1 cellular context compared by ENCODE assay signal in genomic region chr16:67965668-67966548, GRCh38.
TF ChIP-seq lines count a peak whose summit lies in the region.

No MANE protein-coding gene starts in this region.

TF ChIP-seq in HepG2, 621 proteins besides CTCF, POLR2A, EP300 and RAD21 (continued from another document and continues in another):
- TF ChIP-seq, protein P1, sequence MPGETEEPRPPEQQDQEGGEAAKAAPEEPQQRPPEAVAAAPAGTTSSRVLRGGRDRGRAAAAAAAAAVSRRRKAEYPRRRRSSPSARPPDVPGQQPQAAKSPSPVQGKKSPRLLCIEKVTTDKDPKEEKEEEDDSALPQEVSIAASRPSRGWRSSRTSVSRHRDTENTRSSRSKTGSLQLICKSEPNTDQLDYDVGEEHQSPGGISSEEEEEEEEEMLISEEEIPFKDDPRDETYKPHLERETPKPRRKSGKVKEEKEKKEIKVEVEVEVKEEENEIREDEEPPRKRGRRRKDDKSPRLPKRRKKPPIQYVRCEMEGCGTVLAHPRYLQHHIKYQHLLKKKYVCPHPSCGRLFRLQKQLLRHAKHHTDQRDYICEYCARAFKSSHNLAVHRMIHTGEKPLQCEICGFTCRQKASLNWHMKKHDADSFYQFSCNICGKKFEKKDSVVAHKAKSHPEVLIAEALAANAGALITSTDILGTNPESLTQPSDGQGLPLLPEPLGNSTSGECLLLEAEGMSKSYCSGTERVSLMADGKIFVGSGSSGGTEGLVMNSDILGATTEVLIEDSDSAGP (CRISPR knock-in tag; IDR thresholded peaks at IDR 0.05; ENCODE audit: borderline replicate concordance) = 0 out of 2 replicates have a peak, but pooled peaks have one; percentile 10
- TF ChIP-seq THRA (CRISPR knock-in tag; IDR thresholded peaks at IDR 0.05; ENCODE audit: borderline replicate concordance) (peak; percentile 89), ZNF619 (CRISPR knock-in tag; IDR thresholded peaks at IDR 0.05) (no peak), EHMT2 (IDR thresholded peaks at IDR 0.05; ENCODE audit: borderline replicate concordance, low read depth, low read length) (no peak), ESRRA (CRISPR knock-in tag; IDR thresholded peaks at IDR 0.05; ENCODE audit: low read depth) (peak; percentile 84), ZNF687 (CRISPR knock-in tag; IDR thresholded peaks at IDR 0.05) (no peak), ZNF652 (CRISPR knock-in tag; IDR thresholded peaks at IDR 0.05; ENCODE audit: borderline replicate concordance, low read depth) (no peak), SRSF9 (IDR thresholded peaks at IDR 0.05; ENCODE audit: borderline replicate concordance, insufficient read depth, low read depth, low read length, poor library complexity, severe bottlenecking) (no peak), ZSCAN29 (CRISPR knock-in tag; conservative IDR thresholded peaks at IDR 0.05) (no peak), HMGA1 (CRISPR knock-in tag; conservative IDR thresholded peaks at IDR 0.05) (no peak), ZNF878 (CRISPR knock-in tag; IDR thresholded peaks at IDR 0.05) (no peak), SMAD3 (CRISPR knock-in tag; IDR thresholded peaks at IDR 0.05) (no peak; the same call in 1 of the 2 replicates), ZSCAN30 (CRISPR knock-in tag; IDR thresholded peaks at IDR 0.05) (no peak; the same call in 1 of the 2 replicates), ZNF432 (CRISPR knock-in tag; IDR thresholded peaks at IDR 0.05; ENCODE audit: borderline replicate concordance) (no peak), ZBED4 (CRISPR knock-in tag; IDR thresholded peaks at IDR 0.05; ENCODE audit: borderline replicate concordance) (no peak; the same call in 1 of the 2 replicates), PHF5A (CRISPR knock-in tag; IDR thresholded peaks at IDR 0.05; ENCODE audit: low read depth, unreplicated experiment) (no peak), ZNF629 (CRISPR knock-in tag; conservative IDR thresholded peaks at IDR 0.05) (no peak), RARA (CRISPR knock-in tag; IDR thresholded peaks at IDR 0.05) (0 out of 2 replicates have a peak, but pooled peaks have one; percentile 12), ZFP90 (CRISPR knock-in tag; IDR thresholded peaks at IDR 0.05; ENCODE audit: borderline replicate concordance) (no peak), CBFB (CRISPR knock-in tag; IDR thresholded peaks at IDR 0.05) (no peak), ZNF335 (CRISPR knock-in tag; IDR thresholded peaks at IDR 0.05) (no peak), ZNF513 (CRISPR knock-in tag; conservative IDR thresholded peaks at IDR 0.05) (no peak), ZBTB33 (CRISPR knock-in tag; IDR thresholded peaks at IDR 0.05) (no peak), ZNF10 (CRISPR knock-in tag; IDR thresholded peaks at IDR 0.05; ENCODE audit: borderline replicate concordance, low read depth) (no peak), SALL1 (CRISPR knock-in tag; IDR thresholded peaks at IDR 0.05) (peak; percentile 27; the same call in 1 of the 2 replicates), ADNP (CRISPR knock-in tag; IDR thresholded peaks at IDR 0.05) (no peak), ZNF563 (CRISPR knock-in tag; IDR thresholded peaks at IDR 0.05) (no peak), SMARCE1 (IDR thresholded peaks at IDR 0.05; ENCODE audit: borderline replicate concordance) (no peak), NFRKB (IDR thresholded peaks at IDR 0.05) (no peak), KLF6 (CRISPR knock-in tag; IDR thresholded peaks at IDR 0.05) (0 out of 2 replicates have a peak, but pooled peaks have one; percentile 25), TSC22D2 (CRISPR knock-in tag; IDR thresholded peaks at IDR 0.05; ENCODE audit: borderline replicate concordance) (no peak), ZBTB43 (CRISPR knock-in tag; conservative IDR thresholded peaks at IDR 0.05) (no peak), SATB2 (CRISPR knock-in tag; IDR thresholded peaks at IDR 0.05) (no peak)
- TF ChIP-seq, protein P2, sequence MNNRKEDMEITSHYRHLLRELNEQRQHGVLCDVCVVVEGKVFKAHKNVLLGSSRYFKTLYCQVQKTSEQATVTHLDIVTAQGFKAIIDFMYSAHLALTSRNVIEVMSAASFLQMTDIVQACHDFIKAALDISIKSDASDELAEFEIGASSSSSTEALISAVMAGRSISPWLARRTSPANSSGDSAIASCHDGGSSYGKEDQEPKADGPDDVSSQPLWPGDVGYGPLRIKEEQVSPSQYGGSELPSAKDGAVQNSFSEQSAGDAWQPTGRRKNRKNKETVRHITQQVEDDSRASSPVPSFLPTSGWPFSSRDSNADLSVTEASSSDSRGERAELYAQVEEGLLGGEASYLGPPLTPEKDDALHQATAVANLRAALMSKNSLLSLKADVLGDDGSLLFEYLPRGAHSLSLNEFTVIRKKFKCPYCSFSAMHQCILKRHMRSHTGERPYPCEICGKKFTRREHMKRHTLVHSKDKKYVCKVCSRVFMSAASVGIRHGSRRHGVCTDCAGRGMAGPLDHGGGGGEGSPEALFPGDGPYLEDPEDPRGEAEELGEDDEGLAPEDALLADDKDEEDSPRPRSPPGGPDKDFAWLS (CRISPR knock-in tag; IDR thresholded peaks at IDR 0.05; ENCODE audit: borderline replicate concordance) = no peak
- TF ChIP-seq, protein P3, sequence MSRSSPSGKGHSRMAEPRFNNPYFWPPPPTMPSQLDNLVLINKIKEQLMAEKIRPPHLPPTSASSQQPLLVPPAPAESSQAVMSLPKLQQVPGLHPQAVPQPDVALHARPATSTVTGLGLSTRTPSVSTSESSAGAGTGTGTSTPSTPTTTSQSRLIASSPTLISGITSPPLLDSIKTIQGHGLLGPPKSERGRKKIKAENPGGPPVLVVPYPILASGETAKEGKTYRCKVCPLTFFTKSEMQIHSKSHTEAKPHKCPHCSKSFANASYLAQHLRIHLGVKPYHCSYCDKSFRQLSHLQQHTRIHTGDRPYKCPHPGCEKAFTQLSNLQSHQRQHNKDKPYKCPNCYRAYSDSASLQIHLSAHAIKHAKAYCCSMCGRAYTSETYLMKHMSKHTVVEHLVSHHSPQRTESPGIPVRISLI (CRISPR knock-in tag; IDR thresholded peaks at IDR 0.05; ENCODE audit: borderline replicate concordance) = no peak; the same call in 1 of the 2 replicates
- TF ChIP-seq, protein P4, sequence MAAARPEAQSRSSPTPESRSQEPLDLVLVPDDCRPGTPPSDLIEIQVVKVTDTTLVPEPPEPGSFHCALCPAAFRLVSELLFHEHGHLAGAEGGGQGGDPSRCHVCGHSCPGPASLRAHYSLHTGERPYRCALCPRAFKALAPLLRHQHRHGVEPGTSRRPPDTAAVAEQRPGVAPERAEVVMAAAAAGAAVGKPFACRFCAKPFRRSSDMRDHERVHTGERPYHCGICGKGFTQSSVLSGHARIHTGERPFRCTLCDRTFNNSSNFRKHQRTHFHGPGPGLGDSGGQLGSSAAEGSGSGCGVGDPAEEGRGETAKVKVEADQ (CRISPR knock-in tag; IDR thresholded peaks at IDR 0.05; ENCODE audit: borderline replicate concordance) = no peak
- TF ChIP-seq, protein P5, sequence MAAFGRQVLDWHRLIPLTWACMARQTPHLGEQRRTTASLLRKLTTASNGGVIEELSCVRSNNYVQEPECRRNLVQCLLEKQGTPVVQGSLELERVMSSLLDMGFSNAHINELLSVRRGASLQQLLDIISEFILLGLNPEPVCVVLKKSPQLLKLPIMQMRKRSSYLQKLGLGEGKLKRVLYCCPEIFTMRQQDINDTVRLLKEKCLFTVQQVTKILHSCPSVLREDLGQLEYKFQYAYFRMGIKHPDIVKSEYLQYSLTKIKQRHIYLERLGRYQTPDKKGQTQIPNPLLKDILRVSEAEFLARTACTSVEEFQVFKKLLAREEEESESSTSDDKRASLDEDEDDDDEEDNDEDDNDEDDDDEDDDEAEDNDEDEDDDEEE (CRISPR knock-in tag; IDR thresholded peaks at IDR 0.05) = 0 out of 2 replicates have a peak, but pooled peaks have one; percentile 4
